ENCODE assay signal across 22 cellular contexts in the genomic region with DNA sequence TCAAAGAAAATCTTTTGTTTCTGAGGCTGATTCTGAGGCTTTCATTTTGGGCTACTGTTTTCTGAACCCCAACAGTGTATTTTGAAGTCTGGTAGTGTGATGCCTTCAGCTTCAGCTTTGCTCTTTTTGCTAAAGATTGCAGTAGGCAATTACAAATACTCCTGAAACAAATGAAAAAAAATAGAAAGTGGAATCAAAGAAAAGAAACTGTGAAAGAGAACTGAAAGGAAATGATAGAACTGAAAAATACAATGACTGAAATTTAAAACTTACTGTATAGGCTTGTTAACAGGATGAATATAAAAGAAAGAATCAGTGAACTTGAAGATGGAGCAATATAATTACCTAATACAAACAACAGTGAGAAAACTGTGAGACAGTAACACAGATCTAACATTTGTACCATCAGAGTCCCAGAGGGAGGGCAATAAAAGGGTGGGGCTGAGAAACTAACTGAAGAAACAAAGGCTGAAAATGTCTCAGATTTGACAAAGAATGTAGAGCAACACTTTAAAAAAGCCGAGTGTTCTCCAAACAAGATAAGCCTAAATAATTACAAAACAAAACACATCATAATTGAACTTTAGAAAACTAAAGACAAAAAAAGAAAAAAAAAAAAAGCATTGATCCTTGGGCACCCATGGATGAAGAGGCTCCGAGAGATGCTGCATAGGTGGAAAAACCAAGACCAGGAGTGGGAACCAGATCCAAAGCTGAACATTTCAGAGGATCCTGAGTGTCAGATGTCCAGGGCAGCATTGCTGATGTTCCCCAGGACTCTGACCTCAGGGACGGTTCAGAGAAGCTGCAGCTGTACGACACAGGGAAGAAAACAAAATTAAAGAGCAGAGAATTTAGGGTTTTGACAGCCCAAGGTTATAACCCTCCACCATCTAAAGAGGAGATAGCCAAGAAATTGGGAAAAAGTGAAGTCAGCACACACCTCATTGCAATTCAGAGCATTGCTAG.
DNase-seq lines count a peak whose midpoint lies in the region; ATAC-seq and TF ChIP-seq lines count a peak whose summit lies in the region.
"Had no signal": no experiment of that assay in that cellular context is flagged by ENCODE, and none has a peak within 500 bp of the region (broad histone marks: within the 10 kb centered on the region; RNA-seq: fewer than 3 reads in every experiment).

No MANE protein-coding gene starts in this region.

- H3K23me2 ChIP-seq in H9 (ENCODE audit: insufficient read length, low read depth, low read length, poor library complexity, severe bottlenecking) = no peaks in the 10 kb centered on the region

- H3K36me3 Mint-ChIP-seq in H9 (ENCODE audit: insufficient read depth in 1 of 3, low read depth in 3 of 3) = peaks cover 0 to 2% (median 0%) of the 10 kb centered on the region in 3 experiments; a peak in 2 of 7 replicates
- H3K36me3 Mint-ChIP-seq in mesothelial cell of epicardium = no peaks in the 10 kb centered on the region
- H3K36me3 Mint-ChIP-seq in activated CD4-positive, alpha-beta T cell treated with anti-CD3 and anti-CD28 coated beads for 36 hours (ENCODE audit: low read depth) = no peaks in the 10 kb centered on the region
- H3K36me3 Mint-ChIP-seq: CD8-positive, alpha-beta memory T cell had no signal

- H3K27ac Mint-ChIP-seq in H9 = peak overlapping the region in 2 of 3 experiments; percentile 30 to 81; a peak in 4 of 7 replicates
- peak overlapping the region; percentile 93 for H3K27ac Mint-ChIP-seq in mesothelial cell of epicardium
- no peak overlapping the region for H3K27ac Mint-ChIP-seq in activated CD4-positive, alpha-beta T cell treated with anti-CD3 and anti-CD28 coated beads for 36 hours
- H3K27ac Mint-ChIP-seq: activated CD8-positive, alpha-beta T cell treated with anti-CD3 and anti-CD28 coated beads, Interleukin-2, amount 10 ng/mL, durations not matched to agents 7 days and 5 days; activated naive CD4-positive, alpha-beta T cell treated with anti-CD3 and anti-CD28 coated beads, Interleukin-2, amount 50 U/mL, for 72 hours; activated T-cell treated with anti-CD3 and anti-CD28 coated beads, Interleukin-2, amount 50 U/mL, for 72 hours; CD8-positive, alpha-beta memory T cell; dendritic cell treated with granulocyte-macrophage colony-stimulating factor and Interleukin-4, amounts not matched to agents 40 ng/mL and 50 ng/mL, for 4 days; T-helper 1 cell treated with Interleukin-12 subunit alpha and Interleukin-12 subunit beta and Interleukin-4 antibody, amounts not matched to agents 30 μg/mL and 1 μg/mL, for 36 hours had no signal

- POLR2A ChIA-PET in activated CD4-positive, alpha-beta T cell treated with anti-CD3 and anti-CD28 coated beads for 36 hours (lab: Charles Lee) = no interaction called here

- H3K23ac ChIP-seq in H9 (ENCODE audit: insufficient read length, low read depth, low read length) = no peak overlapping the region

- H3K36me3 ChIP-seq in SJSA1 (no peaks in the 10 kb centered on the region), MG63 (no peaks in the 10 kb centered on the region; the same call in 1 of the 2 replicates), body of pancreas (replicated peaks in 1 of 2; ENCODE audit: insufficient read depth in 1 of 2, low read depth in 2 of 2) (no peaks in the 10 kb centered on the region)
- H3K36me3 ChIP-seq: breast epithelium, HAP-1, ovary, sigmoid colon had no signal

- no peak overlapping the region for H4K8ac ChIP-seq in H9 (replicated peaks; ENCODE audit: insufficient read length, low read depth, low read length)

- no peaks in the 10 kb centered on the region for H3K9me3 ChIP-seq in H9 (ENCODE audit: control insufficient read depth, low read depth, low read length)
- no peaks in the 10 kb centered on the region for H3K9me3 ChIP-seq in SJSA1 (replicated peaks)
- peaks cover 3% of the 10 kb centered on the region for H3K9me3 ChIP-seq in MG63
- H3K9me3 ChIP-seq in body of pancreas = no peaks in the 10 kb centered on the region
- H3K9me3 ChIP-seq: breast epithelium, HAP-1, ovary, sigmoid colon had no signal

- H4K91ac ChIP-seq in H9 (ENCODE audit: insufficient read length, low read depth, low read length) = no peak overlapping the region

- no peak overlapping the region for H2BK5ac ChIP-seq in H9 (ENCODE audit: insufficient read length, low read length)

- H3K4me1 Mint-ChIP-seq in H9 = peaks cover 31 to 32% of the 10 kb centered on the region in 2 experiments
- H3K4me1 Mint-ChIP-seq in mesothelial cell of epicardium = peaks cover 31% of the 10 kb centered on the region
- no peaks in the 10 kb centered on the region for H3K4me1 Mint-ChIP-seq in activated CD4-positive, alpha-beta T cell treated with anti-CD3 and anti-CD28 coated beads for 36 hours
- H3K4me1 Mint-ChIP-seq: CD8-positive, alpha-beta memory T cell; stimulated activated naive CD8-positive, alpha-beta T cell treated with anti-CD3 and anti-CD28 coated beads, Interleukin-15, amount 100 ng/mL, for 72 hours had no signal

- H3K4me2 ChIP-seq in H9 (ENCODE audit: insufficient read depth, insufficient read length, low read length) = no peak overlapping the region

- TF ChIP-seq CTCF in AG10803 (conservative IDR thresholded peaks at IDR 0.05; ENCODE audit: low read length) (no peak), H9 (conservative IDR thresholded peaks at IDR 0.05) (no peak), mesothelial cell of epicardium (IDR thresholded peaks at IDR 0.05; ENCODE audit: unreplicated experiment) (no peak), body of pancreas (IDR thresholded peaks at IDR 0.05) (no peak)

- no peak overlapping the region for H3K14ac ChIP-seq in H9 (ENCODE audit: insufficient read depth, low read length)

- TF ChIP-seq POLR2A in body of pancreas (IDR thresholded peaks at IDR 0.05) = no peak

- H2BK120ac ChIP-seq in H9 (ENCODE audit: low read depth, low read length, poor library complexity, severe bottlenecking) = no peak overlapping the region

- peak overlapping the region; percentile 19 for H2BK12ac ChIP-seq in H9 (ENCODE audit: insufficient read length, low read depth, low read length)

- no peak for ATAC-seq in activated CD4-positive, alpha-beta T cell treated with anti-CD3 and anti-CD28 coated beads for 36 hours
- no peak for ATAC-seq in body of pancreas
- ATAC-seq: activated CD8-positive, alpha-beta T cell treated with anti-CD3 and anti-CD28 coated beads, Interleukin-2, amount 10 ng/mL, durations not matched to agents 7 days and 5 days; activated naive CD4-positive, alpha-beta T cell treated with anti-CD3 and anti-CD28 coated beads, Interleukin-2, amount 50 U/mL, for 72 hours; activated T-cell treated with anti-CD3 and anti-CD28 coated beads, Interleukin-2, amount 50 U/mL, for 72 hours; stimulated activated naive CD8-positive, alpha-beta T cell treated with anti-CD3 and anti-CD28 coated beads, Interleukin-15, amount 100 ng/mL, for 72 hours had no signal

- peak; percentile 40 for DNase-seq in AG10803 (ENCODE audit: low read depth)
- DNase-seq in H9 = no peak
- DNase-seq in SJSA1 (ENCODE audit: low read depth in 1 of 2, low spot score in 2 of 2) = peak in 1 of 2 experiments; percentile 55
- DNase-seq in mesothelial cell of epicardium (ENCODE audit: low spot score in 2 of 2, unreplicated experiment in 2 of 2) = no peak
- no peak for DNase-seq in MG63
- no peak for DNase-seq in activated CD4-positive, alpha-beta T cell treated with anti-CD3 and anti-CD28 coated beads for 36 hours
- DNase-seq in body of pancreas = no peak
- DNase-seq in C1 segment of cervical spinal cord (lab: John Stamatoyannopoulos, UW) = no peak
- DNase-seq: activated CD8-positive, alpha-beta T cell treated with anti-CD3 and anti-CD28 coated beads, Interleukin-2, amount 10 ng/mL, durations not matched to agents 7 days and 5 days; activated T-cell treated with anti-CD3 and anti-CD28 coated beads, Interleukin-2, amount 50 U/mL, for 72 hours; CD8-positive, alpha-beta memory T cell; foreskin keratinocyte; NCI-H345; NK-92 treated with Interleukin-12 subunit alpha and Interleukin-12 subunit beta, amount 100 ng/mL, for 24 hours; ovary; sigmoid colon; stimulated activated naive CD8-positive, alpha-beta T cell treated with anti-CD3 and anti-CD28 coated beads, Interleukin-15, amount 100 ng/mL, for 72 hours had no signal

- H3K27ac ChIP-seq in H9 (ENCODE audit: insufficient read length, low read depth, low read length) (no peak overlapping the region), SJSA1 (peak overlapping the region; percentile 98), body of pancreas (peak overlapping the region in 1 of 4 donors; percentile 58)
- H3K27ac ChIP-seq: breast epithelium, foreskin keratinocyte, ovary had no signal

- WGBS in H9 (ENCODE audit: extremely low coverage, insufficient read length, low lambda C conversion rate) = no CpG with 5 or more reads among the region's 4 CpGs
- WGBS in body of pancreas, 2 donors = 54% methylated on average over 4 of the region's 4 CpGs

- no peak overlapping the region for H4K5ac ChIP-seq in H9 (ENCODE audit: insufficient read length, low read depth, low read length)

- H3K9me3 Mint-ChIP-seq in H9 = no peaks in the 10 kb centered on the region
- H3K9me3 Mint-ChIP-seq in mesothelial cell of epicardium = peaks cover 21% of the 10 kb centered on the region
- peaks cover 2% of the 10 kb centered on the region for H3K9me3 Mint-ChIP-seq in activated CD4-positive, alpha-beta T cell treated with anti-CD3 and anti-CD28 coated beads for 36 hours (ENCODE audit: low read depth)
- H3K9me3 Mint-ChIP-seq: dendritic cell treated with granulocyte-macrophage colony-stimulating factor and Interleukin-4, amounts not matched to agents 40 ng/mL and 50 ng/mL, for 4 days; stimulated activated naive CD8-positive, alpha-beta T cell treated with anti-CD3 and anti-CD28 coated beads, Interleukin-15, amount 100 ng/mL, for 72 hours; T-helper 1 cell treated with Interleukin-12 subunit alpha and Interleukin-12 subunit beta and Interleukin-4 antibody, amounts not matched to agents 30 μg/mL and 1 μg/mL, for 36 hours had no signal

- H3K9ac ChIP-seq in H9 (ENCODE audit: extremely low read depth, insufficient read length, low read length) = no peak overlapping the region

- no peak overlapping the region for H2AK5ac ChIP-seq in H9 (ENCODE audit: insufficient read length, low read length)

- H3K4ac ChIP-seq in H9 (ENCODE audit: low read depth, low read length) = no peak overlapping the region

- H2BK15ac ChIP-seq in H9 (ENCODE audit: low read depth, low read length) = no peak overlapping the region

- H2BK20ac ChIP-seq in H9 (ENCODE audit: low read depth, low read length, poor library complexity, severe bottlenecking) = no peak overlapping the region

- H3K4me3 Mint-ChIP-seq in H9 (no peak overlapping the region), mesothelial cell of epicardium (no peak overlapping the region)
- no peak overlapping the region for H3K4me3 Mint-ChIP-seq in activated CD4-positive, alpha-beta T cell treated with anti-CD3 and anti-CD28 coated beads for 36 hours
- H3K4me3 Mint-ChIP-seq: activated CD8-positive, alpha-beta T cell treated with anti-CD3 and anti-CD28 coated beads, Interleukin-2, amount 10 ng/mL, durations not matched to agents 7 days and 5 days; activated T-cell treated with anti-CD3 and anti-CD28 coated beads, Interleukin-2, amount 50 U/mL, for 72 hours; CD8-positive, alpha-beta memory T cell; dendritic cell treated with granulocyte-macrophage colony-stimulating factor and Interleukin-4, amounts not matched to agents 40 ng/mL and 50 ng/mL, for 4 days; stimulated activated naive CD8-positive, alpha-beta T cell treated with anti-CD3 and anti-CD28 coated beads, Interleukin-15, amount 100 ng/mL, for 72 hours; T-helper 1 cell treated with Interleukin-12 subunit alpha and Interleukin-12 subunit beta and Interleukin-4 antibody, amounts not matched to agents 30 μg/mL and 1 μg/mL, for 36 hours had no signal

- intact Hi-C loops in activated CD4-positive, alpha-beta T cell treated with anti-CD3 and anti-CD28 coated beads for 36 hours (cut with DNase I, micrococcal nuclease) = no loop called here
- intact Hi-C loops in body of pancreas (cut with DNase I) = no loop called here

- no peaks in the 10 kb centered on the region for H3K79me2 ChIP-seq in H9 (ENCODE audit: insufficient read depth, low read length)

- no peak overlapping the region for H3K18ac ChIP-seq in H9 (ENCODE audit: insufficient read length, low read depth, low read length)

- H3K27me3 Mint-ChIP-seq in H9 (ENCODE audit: low read depth) = no peaks in the 10 kb centered on the region
- no peaks in the 10 kb centered on the region for H3K27me3 Mint-ChIP-seq in mesothelial cell of epicardium (ENCODE audit: low read depth)
- no peaks in the 10 kb centered on the region for H3K27me3 Mint-ChIP-seq in activated CD4-positive, alpha-beta T cell treated with anti-CD3 and anti-CD28 coated beads for 36 hours
- H3K27me3 Mint-ChIP-seq: CD8-positive, alpha-beta memory T cell; dendritic cell treated with granulocyte-macrophage colony-stimulating factor and Interleukin-4, amounts not matched to agents 40 ng/mL and 50 ng/mL, for 4 days; stimulated activated naive CD8-positive, alpha-beta T cell treated with anti-CD3 and anti-CD28 coated beads, Interleukin-15, amount 100 ng/mL, for 72 hours had no signal

- no peaks in the 10 kb centered on the region for H3K79me1 ChIP-seq in H9 (ENCODE audit: insufficient read depth, low read depth, low read length, poor library complexity, severe bottlenecking)

- H4K20me1 ChIP-seq in H9 (ENCODE audit: control insufficient read depth, insufficient read depth, insufficient read length) = no peaks in the 10 kb centered on the region

- H3T11ph ChIP-seq in H9 (ENCODE audit: low read length) = no peak overlapping the region

- H2AFZ ChIP-seq in H9 (ENCODE audit: low read length) = no peak overlapping the region

- CTCF ChIA-PET in activated CD4-positive, alpha-beta T cell treated with anti-CD3 and anti-CD28 coated beads for 36 hours (lab: Charles Lee) = no interaction called here

- H3K56ac ChIP-seq in H9 (ENCODE audit: insufficient read length, low read depth, low read length) = no peak overlapping the region

- no peak overlapping the region for H3K4me3 ChIP-seq in AG10803 (ENCODE audit: low read length)
- no peak overlapping the region for H3K4me3 ChIP-seq in SJSA1
- H3K4me3 ChIP-seq in MG63 = no peak overlapping the region
- H3K4me3 ChIP-seq in body of pancreas = no peak overlapping the region
- H3K4me3 ChIP-seq: breast epithelium, HAP-1, ovary, sigmoid colon had no signal

- H3K4me1 ChIP-seq in H9 (ENCODE audit: insufficient read depth, low read length) (no peaks in the 10 kb centered on the region; the same call in 1 of the 2 replicates), SJSA1 (replicated peaks) (peaks cover 41% of the 10 kb centered on the region), body of pancreas (peaks cover 7% of the 10 kb centered on the region)
- H3K4me1 ChIP-seq: breast epithelium, foreskin keratinocyte, HAP-1 had no signal

- H3K27me3 ChIP-seq in H9 (ENCODE audit: insufficient read depth, low read length) (no peaks in the 10 kb centered on the region), SJSA1 (replicated peaks) (no peaks in the 10 kb centered on the region), MG63 (no peaks in the 10 kb centered on the region), body of pancreas (no peaks in the 10 kb centered on the region)
- H3K27me3 ChIP-seq: breast epithelium, foreskin keratinocyte, ovary, sigmoid colon had no signal
